Comparison of ENCODE assay signal across 10 cellular contexts in genomic region chr10:13102002-13102794, GRCh38. TPM values are rescaled to one million over a fixed set of nuclear protein-coding genes. Genes with fewer than 3 reads are reported as not detected.
DNase-seq lines count a peak whose midpoint lies in the region; ATAC-seq and TF ChIP-seq lines count a peak whose summit lies in the region.
"Had no signal": no experiment of that assay in that cellular context is flagged by ENCODE, and none has a peak within 500 bp of the region (broad histone marks: within the 10 kb centered on the region; RNA-seq: fewer than 3 reads in every experiment).

No MANE protein-coding gene starts in this region.

- H3K4me3 Mint-ChIP-seq in Caco-2 (ENCODE audit: unreplicated experiment) (no peak overlapping the region), T-cell (peak overlapping the region; percentile 42 to 62 (median 52)), neural crest cell (peak overlapping the region; percentile 36)

- BruUV-seq in Caco-2 (replicated peaks; lab: Mats Ljungman, UMichigan) = no TSS peak

- POLR2A ChIA-PET in Caco-2 (lab: Charles Lee) = no interaction called here
- POLR2A ChIA-PET in T-cell (lab: Charles Lee) = no interaction called here

- no peaks in the 10 kb centered on the region for H3K36me3 ChIP-seq in Caco-2 (ENCODE audit: control insufficient read depth, insufficient read depth, low read length)

- no peaks in the 10 kb centered on the region for H3K9me3 Mint-ChIP-seq in Caco-2 (ENCODE audit: unreplicated experiment)
- no peaks in the 10 kb centered on the region for H3K9me3 Mint-ChIP-seq in T-cell
- H3K9me3 Mint-ChIP-seq in neural crest cell = no peaks in the 10 kb centered on the region

- H3K27me3 ChIP-seq in Caco-2 (replicated peaks; ENCODE audit: control insufficient read depth, insufficient read depth, low read length) = no peaks in the 10 kb centered on the region

- no peaks in the 10 kb centered on the region for H3K9me3 ChIP-seq in Caco-2

- CTCF ChIA-PET in Caco-2 (lab: Charles Lee) = no interaction called here
- CTCF ChIA-PET in T-cell (lab: Charles Lee) = no interaction called here

- DNase-seq in Caco-2 (no peak), T-cell (no peak), fibroblast of gingiva (ENCODE audit: low read depth) (peak; percentile 77), neural crest cell (ENCODE audit: low read depth, low spot score) (no peak), CD1c-positive myeloid dendritic cell (ENCODE audit: extremely low spot score) (no peak), epidermal melanocyte (ENCODE audit: insufficient read length, low spot score) (no peak), foreskin melanocyte (no peak)
- DNase-seq: activated CD4-positive, alpha-beta T cell treated with anti-CD3 and anti-CD28 coated beads for 1 hour; NCI-H2171 had no signal

- ATAC-seq in T-cell (replicated peaks in 1 of 4) (no peak), HG03039 (IDR thresholded peaks at IDR 0.05; ENCODE audit: unreplicated experiment) (no peak)

- H3K27me3 Mint-ChIP-seq in Caco-2 (ENCODE audit: insufficient read depth, unreplicated experiment) = no peaks in the 10 kb centered on the region
- H3K27me3 Mint-ChIP-seq in T-cell = no peaks in the 10 kb centered on the region
- peaks cover 9% of the 10 kb centered on the region for H3K27me3 Mint-ChIP-seq in neural crest cell (ENCODE audit: low read depth)

- H3K4me3 ChIP-seq in Caco-2 (ENCODE audit: low read depth, low read length) = no peak overlapping the region

- intact Hi-C loops in Caco-2 (cut with micrococcal nuclease; ENCODE audit: unreplicated experiment) = no loop called here

- H3K27ac Mint-ChIP-seq in Caco-2 (ENCODE audit: unreplicated experiment) (peak overlapping the region; percentile 22), T-cell (peak overlapping the region; percentile 74 to 82), neural crest cell (ENCODE audit: unreplicated experiment) (no peak overlapping the region)

- peaks cover 30% of the 10 kb centered on the region for H3K4me1 Mint-ChIP-seq in Caco-2 (ENCODE audit: low read depth, unreplicated experiment)
- peaks cover 57 to 69% (median 63%) of the 10 kb centered on the region in 3 donors for H3K4me1 Mint-ChIP-seq in T-cell
- peaks cover 14% of the 10 kb centered on the region for H3K4me1 Mint-ChIP-seq in neural crest cell

- TF ChIP-seq CTCF in Caco-2 (IDR thresholded peaks at IDR 0.05; ENCODE audit: insufficient read depth in 1 of 2, low read depth in 1 of 2, low read length in 1 of 2, severe bottlenecking in 1 of 2, unreplicated experiment in 1 of 2) (no peak), neural crest cell (conservative IDR thresholded peaks at IDR 0.05) (no peak)

- H3K4me1 ChIP-seq in Caco-2 = peaks cover 30% of the 10 kb centered on the region

- H3K36me3 Mint-ChIP-seq in Caco-2 (ENCODE audit: insufficient read depth, unreplicated experiment) = peaks cover 13% of the 10 kb centered on the region
- H3K36me3 Mint-ChIP-seq in T-cell = peaks cover 27% of the 10 kb centered on the region
- no peaks in the 10 kb centered on the region for H3K36me3 Mint-ChIP-seq in neural crest cell (ENCODE audit: low read depth)

RNA-seq across cellular contexts. Expression of gene OPTN, which starts 2.2 kb away (rescaled TPM):
- total RNA-seq in Caco-2 (2022) (59.6 and 70.9 TPM in 2 replicates), T-cell (100 to 1,000 TPM in 2 of 5 donors, 10 to 100 TPM in 3; 87.7 to 115 (median 94.9) TPM), neural crest cell (6.2 and 7.5 TPM in 2 replicates)

RNA-seq across cellular contexts. Expression of gene MCM10, which starts 59.2 kb away (rescaled TPM):
- 55.0 and 62.6 TPM in 2 replicates for total RNA-seq in Caco-2 (2022)
- total RNA-seq in T-cell = 1 to 10 TPM in 2 of 5 donors, under 1 TPM in 3; 0.65 to 1.4 (median 0.82) TPM
- 76.3 and 80.6 TPM in 2 replicates for total RNA-seq in neural crest cell

Comparison
In these comparisons a context has a peak if more than half of its experiments do, and no peak if none do; other contexts are left out.
1. RNA of gene MCM10, which starts 59.2 kb away (total RNA-seq): 76.3 to 80.6 TPM in neural crest cell and 55.0 to 62.6 TPM in Caco-2; 0.65 to 1.4 TPM in T-cell; every median in the first group is over 10 times any median in the second.